21 cellular contexts compared by ENCODE assay signal in the genomic region with DNA sequence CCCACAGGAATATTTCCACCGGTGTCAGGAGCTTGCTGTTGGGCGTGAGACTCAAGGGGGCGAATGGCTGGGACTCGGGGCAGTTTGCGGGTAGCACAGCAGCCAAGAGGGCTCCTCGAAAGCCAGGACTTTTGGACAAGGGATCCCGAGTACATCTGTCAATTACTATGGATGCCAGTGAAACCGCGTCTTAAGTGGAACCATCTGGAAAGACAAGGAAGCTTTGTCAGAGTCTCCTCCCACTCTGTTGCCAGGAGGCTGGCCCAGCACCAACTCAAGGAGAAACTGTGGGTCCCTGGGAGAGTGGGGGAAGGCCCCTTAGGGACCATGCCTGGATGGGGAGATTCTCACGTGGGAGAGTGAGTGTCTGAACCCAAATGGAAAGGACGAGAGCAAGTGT. TPM values are rescaled to one million over a fixed set of nuclear protein-coding genes. Genes with fewer than 3 reads are reported as not detected.
"Had no signal": no experiment of that assay in that cellular context is flagged by ENCODE, and none has a peak within 500 bp of the region (broad histone marks: within the 10 kb centered on the region; RNA-seq: fewer than 3 reads in every experiment).

No MANE protein-coding gene starts in this region.

- H3K4me3 ChIP-seq: ascending aorta, colonic mucosa, lower lobe of right lung, pancreas, smooth muscle cell, vagina had no signal

- H3K27ac Mint-ChIP-seq: activated CD4-positive, alpha-beta memory T cell treated with anti-CD3 and anti-CD28 coated beads, Interleukin-2, amount 10 ng/mL, durations not matched to agents 7 days and 5 days; activated CD8-positive, alpha-beta memory T cell treated with anti-CD3 and anti-CD28 coated beads, Interleukin-2, amount 10 ng/mL, durations not matched to agents 7 days and 5 days; activated naive CD8-positive, alpha-beta T cell treated with anti-CD3 and anti-CD28 coated beads, Interleukin-2, amount 50 U/mL, for 24 hours; activated T-helper 17 cell treated with anti-CD3 and anti-CD28 coated beads, Interleukin-2, amount 50 U/mL, for 72 hours; natural killer cell had no signal

- H3K9me3 Mint-ChIP-seq: activated T-helper 17 cell treated with anti-CD3 and anti-CD28 coated beads, Interleukin-2, amount 50 U/mL, for 72 hours; central memory CD8-positive, alpha-beta T cell; natural killer cell had no signal

- H3K36me3 Mint-ChIP-seq: activated CD8-positive, alpha-beta memory T cell treated with anti-CD3 and anti-CD28 coated beads, Interleukin-2, amount 10 ng/mL, durations not matched to agents 7 days and 5 days; natural killer cell had no signal

- H3K4me1 Mint-ChIP-seq: activated CD4-positive, alpha-beta memory T cell treated with anti-CD3 and anti-CD28 coated beads, Interleukin-2, amount 10 ng/mL, durations not matched to agents 7 days and 5 days; activated CD8-positive, alpha-beta memory T cell treated with anti-CD3 and anti-CD28 coated beads, Interleukin-2, amount 10 ng/mL, durations not matched to agents 7 days and 5 days; activated T-helper 17 cell treated with anti-CD3 and anti-CD28 coated beads, Interleukin-2, amount 50 U/mL, for 72 hours; central memory CD8-positive, alpha-beta T cell; natural killer cell; stimulated activated naive CD8-positive, alpha-beta T cell treated with anti-CD3 and anti-CD28 coated beads, Interleukin-15, amount 100 ng/mL, for 72 hours had no signal

- DNase-seq: activated CD4-positive, alpha-beta memory T cell treated with anti-CD3 and anti-CD28 coated beads, Interleukin-2, amount 10 ng/mL, durations not matched to agents 7 days and 5 days; activated CD4-positive, alpha-beta T cell treated with anti-CD3 and anti-CD28 coated beads for 48 hours; activated CD4-positive, CD25-positive, alpha-beta regulatory T cell; activated CD8-positive, alpha-beta memory T cell treated with anti-CD3 and anti-CD28 coated beads, Interleukin-2, amount 10 ng/mL, durations not matched to agents 7 days and 5 days; activated naive CD4-positive, alpha-beta T cell treated with Interleukin-2 at 50 U/mL for 16 hours; activated naive CD8-positive, alpha-beta T cell treated with anti-CD3 and anti-CD28 coated beads, Interleukin-2, amount 50 U/mL, for 24 hours; activated T-cell treated with anti-CD3 and anti-CD28 coated beads, Interleukin-2, amount 50 U/mL, for 1 hour; colonic mucosa; foreskin keratinocyte; lower lobe of right lung; natural killer cell; pancreas; stimulated activated CD4-positive, alpha-beta T cell treated with anti-CD3 and anti-CD28 coated beads, Interleukin-4, amount 100 ng/mL, for 1 hour; stimulated activated naive CD8-positive, alpha-beta T cell treated with anti-CD3 and anti-CD28 coated beads, Interleukin-15, amount 100 ng/mL, for 72 hours; T-helper 9 cell; trophoblast cell had no signal

- H3K27ac ChIP-seq: ascending aorta, colonic mucosa, foreskin keratinocyte, lower lobe of right lung, pancreas, vagina had no signal

- H3K4me3 Mint-ChIP-seq: activated CD4-positive, alpha-beta memory T cell treated with anti-CD3 and anti-CD28 coated beads, Interleukin-2, amount 10 ng/mL, durations not matched to agents 7 days and 5 days; activated CD8-positive, alpha-beta memory T cell treated with anti-CD3 and anti-CD28 coated beads, Interleukin-2, amount 10 ng/mL, durations not matched to agents 7 days and 5 days; activated naive CD8-positive, alpha-beta T cell treated with anti-CD3 and anti-CD28 coated beads, Interleukin-2, amount 50 U/mL, for 24 hours; activated T-helper 17 cell treated with anti-CD3 and anti-CD28 coated beads, Interleukin-2, amount 50 U/mL, for 72 hours; central memory CD8-positive, alpha-beta T cell; natural killer cell; stimulated activated naive CD8-positive, alpha-beta T cell treated with anti-CD3 and anti-CD28 coated beads, Interleukin-15, amount 100 ng/mL, for 72 hours had no signal

- H3K27me3 Mint-ChIP-seq: activated CD4-positive, alpha-beta memory T cell treated with anti-CD3 and anti-CD28 coated beads, Interleukin-2, amount 10 ng/mL, durations not matched to agents 7 days and 5 days; activated CD8-positive, alpha-beta memory T cell treated with anti-CD3 and anti-CD28 coated beads, Interleukin-2, amount 10 ng/mL, durations not matched to agents 7 days and 5 days; activated naive CD8-positive, alpha-beta T cell treated with anti-CD3 and anti-CD28 coated beads, Interleukin-2, amount 50 U/mL, for 24 hours; activated T-helper 17 cell treated with anti-CD3 and anti-CD28 coated beads, Interleukin-2, amount 50 U/mL, for 72 hours; stimulated activated naive CD8-positive, alpha-beta T cell treated with anti-CD3 and anti-CD28 coated beads, Interleukin-15, amount 100 ng/mL, for 72 hours had no signal

RNA-seq across cellular contexts. Expression of a gene that starts 57.1 kb away (rescaled TPM):
- total RNA-seq: smooth muscle cell had no signal
